ENCODE assay signal across 14 cellular contexts in the genomic region with DNA sequence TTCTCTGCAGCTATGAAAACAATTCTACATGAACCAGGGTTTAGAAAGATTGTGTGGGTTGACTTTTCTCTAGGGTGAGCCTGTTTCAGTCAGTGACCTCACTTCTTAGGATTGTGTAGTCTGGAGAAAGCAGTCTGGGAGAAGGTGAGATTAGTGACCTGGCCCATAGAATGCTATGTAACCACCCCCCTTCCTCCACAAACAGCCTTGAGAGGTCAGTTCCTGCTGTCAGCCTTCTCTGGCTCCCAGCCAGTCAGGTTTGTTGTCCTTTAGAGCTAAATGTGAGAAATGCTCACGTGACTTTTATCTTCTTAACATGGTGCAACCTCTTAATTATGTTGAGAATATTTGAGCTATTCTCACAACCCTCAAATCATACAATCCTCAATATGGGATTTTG.
DNase-seq lines count a peak whose midpoint lies in the region; TF ChIP-seq lines count a peak whose summit lies in the region.
"Had no signal": no experiment of that assay in that cellular context is flagged by ENCODE, and none has a peak within 500 bp of the region (broad histone marks: within the 10 kb centered on the region; RNA-seq: fewer than 3 reads in every experiment).

No MANE protein-coding gene starts in this region.

- TF ChIP-seq POLR2A in thyroid gland (IDR thresholded peaks at IDR 0.05) = no peak

- H3K4me3 ChIP-seq in WERI-Rb-1 (ENCODE audit: low read depth, low read length) (no peak overlapping the region), thyroid gland (replicated peaks in 1 of 3) (no peak overlapping the region), osteoblast (ENCODE audit: insufficient read depth, low read length) (no peak overlapping the region)
- H3K4me3 ChIP-seq: heart right ventricle, ovary had no signal

- H3K27me3 ChIP-seq in WERI-Rb-1 (ENCODE audit: insufficient read depth, low read depth, severe bottlenecking) (no peaks in the 10 kb centered on the region), thyroid gland (no peaks in the 10 kb centered on the region), osteoblast (ENCODE audit: insufficient read depth, low read length) (no peaks in the 10 kb centered on the region)
- H3K27me3 ChIP-seq: heart right ventricle, ovary had no signal

- POLR2A ChIA-PET in HEK293T (lab: Yijun Ruan, JAX) = no interaction called here

- H4K20me1 ChIP-seq in osteoblast (ENCODE audit: insufficient read depth, low read length) = no peaks in the 10 kb centered on the region

- H3K79me2 ChIP-seq in osteoblast (ENCODE audit: insufficient read depth, low read length) = no peaks in the 10 kb centered on the region

- CTCF ChIA-PET in HEK293T (lab: Yijun Ruan, JAX) = no interaction called here

- no peaks in the 10 kb centered on the region for H3K36me3 ChIP-seq in WERI-Rb-1
- no peaks in the 10 kb centered on the region for H3K36me3 ChIP-seq in thyroid gland
- H3K36me3 ChIP-seq in osteoblast (ENCODE audit: insufficient read depth, low read length) = no peaks in the 10 kb centered on the region
- H3K36me3 ChIP-seq: heart right ventricle, ovary had no signal

- 28 to 52% methylated on average over 1 of the region's 1 CpG for WGBS in thyroid gland, 2 donors

- H3K9me3 ChIP-seq in WERI-Rb-1 (ENCODE audit: severe bottlenecking) = no peaks in the 10 kb centered on the region
- H3K9me3 ChIP-seq in thyroid gland = no peaks in the 10 kb centered on the region
- peaks cover 8% of the 10 kb centered on the region for H3K9me3 ChIP-seq in osteoblast (ENCODE audit: low read depth, low read length)
- H3K9me3 ChIP-seq: heart right ventricle, ovary had no signal

- H3K27ac ChIP-seq in WERI-Rb-1 = no peak overlapping the region
- no peak overlapping the region for H3K27ac ChIP-seq in thyroid gland
- no peak overlapping the region for H3K27ac ChIP-seq in osteoblast (ENCODE audit: low read depth, low read length)
- H3K27ac ChIP-seq: heart right ventricle, ovary had no signal

- no peak for TF ChIP-seq CTCF in WERI-Rb-1 (IDR thresholded peaks at IDR 0.05; ENCODE audit: low read depth, low read length)
- no peak for TF ChIP-seq CTCF in thyroid gland (IDR thresholded peaks at IDR 0.05)
- no peak for TF ChIP-seq CTCF in osteoblast (IDR thresholded peaks at IDR 0.05; ENCODE audit: extremely low read depth, low read depth, low read length)

- DNase-seq in NCI-H82 (lab: John Stamatoyannopoulos, UW) = peak; percentile 35
- DNase-seq in NCI-H82 treated with DMSO at 0.1 percent for 48 hours (lab: John Stamatoyannopoulos, UW; ENCODE audit: unreplicated experiment) = no peak
- peak; percentile 33 for DNase-seq in WERI-Rb-1
- DNase-seq in kidney tubule cell (ENCODE audit: low spot score) = peak; percentile 89
- DNase-seq in thyroid gland = peak; percentile 3 to 8
- no peak for DNase-seq in osteoblast (ENCODE audit: insufficient read length, low spot score, missing footprints)
- DNase-seq in NCI-H524 treated with DMSO at 0.1 percent for 48 hours (lab: John Stamatoyannopoulos, UW) = no peak
- no peak for DNase-seq in HEK293T (ENCODE audit: extremely low spot score)
- DNase-seq: activated CD4-positive, alpha-beta memory T cell treated with anti-CD3 and anti-CD28 coated beads, Interleukin-2, amount 10 ng/mL, durations not matched to agents 7 days and 5 days; activated gamma-delta T cell; DMS79; heart right ventricle; ovary; stimulated activated CD8-positive, alpha-beta memory T cell treated with anti-CD3 and anti-CD28 coated beads, Interleukin-4, amount 100 ng/mL, for 48 hours had no signal

- intact Hi-C loops in thyroid gland (cut with DNase I) = no loop called here

- H3K4me2 ChIP-seq in osteoblast (ENCODE audit: insufficient read depth, low read length) = no peak overlapping the region

- no peak overlapping the region for H2AFZ ChIP-seq in osteoblast (ENCODE audit: low read length)

- H3K4me1 ChIP-seq in thyroid gland (no peaks in the 10 kb centered on the region), osteoblast (ENCODE audit: insufficient read depth, low read length) (no peaks in the 10 kb centered on the region)
- H3K4me1 ChIP-seq: heart right ventricle had no signal

TF ChIP-seq in HEK293T, 16 proteins besides CTCF, POLR2A, EP300 and RAD21:
- TF ChIP-seq ARNT (IDR thresholded peaks at IDR 0.05) = no peak
- no peak for TF ChIP-seq HDGF (IDR thresholded peaks at IDR 0.05; ENCODE audit: borderline replicate concordance)
- TF ChIP-seq NFRKB (IDR thresholded peaks at IDR 0.05) = no peak
- no peak for TF ChIP-seq L3MBTL2 (conservative IDR thresholded peaks at IDR 0.05)
- no peak for TF ChIP-seq FOXK2 (IDR thresholded peaks at IDR 0.05)
- TF ChIP-seq BHLHE40 (IDR thresholded peaks at IDR 0.05; ENCODE audit: borderline replicate concordance) = no peak
- no peak for TF ChIP-seq CTBP1 (IDR thresholded peaks at IDR 0.05; ENCODE audit: borderline replicate concordance)
- TF ChIP-seq, protein P1, sequence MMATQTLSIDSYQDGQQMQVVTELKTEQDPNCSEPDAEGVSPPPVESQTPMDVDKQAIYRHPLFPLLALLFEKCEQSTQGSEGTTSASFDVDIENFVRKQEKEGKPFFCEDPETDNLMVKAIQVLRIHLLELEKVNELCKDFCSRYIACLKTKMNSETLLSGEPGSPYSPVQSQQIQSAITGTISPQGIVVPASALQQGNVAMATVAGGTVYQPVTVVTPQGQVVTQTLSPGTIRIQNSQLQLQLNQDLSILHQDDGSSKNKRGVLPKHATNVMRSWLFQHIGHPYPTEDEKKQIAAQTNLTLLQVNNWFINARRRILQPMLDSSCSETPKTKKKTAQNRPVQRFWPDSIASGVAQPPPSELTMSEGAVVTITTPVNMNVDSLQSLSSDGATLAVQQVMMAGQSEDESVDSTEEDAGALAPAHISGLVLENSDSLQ (IDR thresholded peaks at IDR 0.05) = no peak

Comparison
In these comparisons a context has a peak if more than half of its experiments do, and no peak if none do; other contexts are left out.
1. DNase-seq: peak in NCI-H82 (single experiment), WERI-Rb-1 (single experiment), kidney tubule cell (single experiment) and thyroid gland (2 of 2); none in NCI-H82 treated with DMSO at 0.1 percent for 48 hours (single experiment), osteoblast (single experiment), NCI-H524 treated with DMSO at 0.1 percent for 48 hours (single experiment) and HEK293T (single experiment).